Comparison of ENCODE assay signal across 1 cellular context in genomic region chr15:75348563-75349350, GRCh38.
TF ChIP-seq lines count a peak whose summit lies in the region.

No MANE protein-coding gene starts in this region.

TF ChIP-seq in HepG2, 621 proteins besides CTCF, POLR2A, EP300 and RAD21 (continued from another document and continues in another):
- TF ChIP-seq ZBTB44 (CRISPR knock-in tag; IDR thresholded peaks at IDR 0.05) (no peak), TEAD3 (CRISPR knock-in tag; optimal IDR thresholded peaks at IDR 0.05; ENCODE audit: borderline replicate concordance) (no peak), HNF4A (CRISPR knock-in tag; IDR thresholded peaks at IDR 0.05) (peak; percentile 48; the same call in 1 of the 2 replicates), ZNF788 (CRISPR knock-in tag; IDR thresholded peaks at IDR 0.05; ENCODE audit: borderline replicate concordance) (0 out of 2 replicates have a peak, but pooled peaks have one; percentile 57), ZNF44 (CRISPR knock-in tag; IDR thresholded peaks at IDR 0.05) (no peak), ZBTB4 (CRISPR knock-in tag; IDR thresholded peaks at IDR 0.05; ENCODE audit: borderline replicate concordance) (0 out of 2 replicates have a peak, but pooled peaks have one; percentile 23), HNF1B (CRISPR knock-in tag; IDR thresholded peaks at IDR 0.05) (no peak), NR2F2 (IDR thresholded peaks at IDR 0.05; ENCODE audit: borderline replicate concordance, low read depth) (no peak), HNRNPUL1 (IDR thresholded peaks at IDR 0.05; ENCODE audit: low read depth, low read length) (no peak), TCF7L2 (IDR thresholded peaks at IDR 0.05; ENCODE audit: low read depth, low read length) (no peak), HMG20A (CRISPR knock-in tag; IDR thresholded peaks at IDR 0.05; ENCODE audit: borderline replicate concordance) (no peak), HMGA1 (CRISPR knock-in tag; conservative IDR thresholded peaks at IDR 0.05) (no peak), ZBTB26 (CRISPR knock-in tag; IDR thresholded peaks at IDR 0.05; ENCODE audit: borderline replicate concordance) (no peak), HIVEP1 (CRISPR knock-in tag; IDR thresholded peaks at IDR 0.05) (0 out of 2 replicates have a peak, but pooled peaks have one; percentile 68), PITX1 (CRISPR knock-in tag; IDR thresholded peaks at IDR 0.05) (0 out of 2 replicates have a peak, but pooled peaks have one; percentile 11), ZNF205 (CRISPR knock-in tag; IDR thresholded peaks at IDR 0.05) (no peak), ZBTB40 (IDR thresholded peaks at IDR 0.05) (no peak), ZBTB40 (CRISPR knock-in tag; IDR thresholded peaks at IDR 0.05) (0 out of 2 replicates have a peak, but pooled peaks have one; percentile 33), ZNF333 (CRISPR knock-in tag; IDR thresholded peaks at IDR 0.05; ENCODE audit: borderline replicate concordance) (0 out of 2 replicates have a peak, but pooled peaks have one; percentile 50), ZFP36L2 (CRISPR knock-in tag; IDR thresholded peaks at IDR 0.05) (no peak), SOX13 (IDR thresholded peaks at IDR 0.05) (no peak), SOX13 (CRISPR knock-in tag; conservative IDR thresholded peaks at IDR 0.05 in 1 of 2, IDR thresholded peaks at IDR 0.05 in 1 of 2) (no peak), CBFB (CRISPR knock-in tag; IDR thresholded peaks at IDR 0.05) (peak; percentile 12; the same call in 1 of the 2 replicates), KDM5A (IDR thresholded peaks at IDR 0.05; ENCODE audit: borderline replicate concordance, low read length) (no peak), RBFOX2 (IDR thresholded peaks at IDR 0.05; ENCODE audit: low read depth, low read length) (peak; percentile 51; the same call in 1 of the 2 replicates), ZNF547 (CRISPR knock-in tag; IDR thresholded peaks at IDR 0.05) (no peak), ZNF709 (CRISPR knock-in tag; IDR thresholded peaks at IDR 0.05) (no peak), ZNF687 (CRISPR knock-in tag; IDR thresholded peaks at IDR 0.05) (peak; percentile 36), RFX5 (IDR thresholded peaks at IDR 0.05; ENCODE audit: low read depth, low read length) (no peak), TOE1 (CRISPR knock-in tag; IDR thresholded peaks at IDR 0.05) (no peak), NFRKB (IDR thresholded peaks at IDR 0.05) (no peak)
